In genomic region chr11:57231539-57232253, GRCh38 we compare ENCODE assay signal across 17 cellular contexts. TPM values are rescaled to one million over a fixed set of nuclear protein-coding genes. Genes with fewer than 3 reads are reported as not detected.
DNase-seq lines count a peak whose midpoint lies in the region; ATAC-seq and TF ChIP-seq lines count a peak whose summit lies in the region.
"Had no signal": no experiment of that assay in that cellular context is flagged by ENCODE, and none has a peak within 500 bp of the region (broad histone marks: within the 10 kb centered on the region; RNA-seq: fewer than 3 reads in every experiment).

No MANE protein-coding gene starts in this region.

- no peak overlapping the region for H3K4me3 Mint-ChIP-seq in mesothelial cell of epicardium

- H3K27ac ChIP-seq in heart right ventricle = peak overlapping the region in 6 of 10 donors; percentile 58 to 76 (median 67)
- peak overlapping the region; percentile 5 for H3K27ac ChIP-seq in subcutaneous abdominal adipose tissue (ENCODE audit: low read depth, low read length)
- H3K27ac ChIP-seq: GM23248 had no signal

- H3K9ac ChIP-seq in adipocyte (ENCODE audit: low read length) (peak overlapping the region; percentile 2), subcutaneous abdominal adipose tissue (ENCODE audit: low read length in 5 of 5) (no peak overlapping the region)
- H3K9ac ChIP-seq: GM23248 had no signal

- WGBS in heart right ventricle, 2 donors = 25 to 39% methylated on average over 3 of the region's 3 CpGs

- H3K27me3 Mint-ChIP-seq in mesothelial cell of epicardium (ENCODE audit: low read depth) = peaks cover 39% of the 10 kb centered on the region

- no peak overlapping the region for H3K4me3 ChIP-seq in heart right ventricle
- peak overlapping the region; percentile 59 for H3K4me3 ChIP-seq in adipocyte (ENCODE audit: low read length)
- H3K4me3 ChIP-seq in subcutaneous abdominal adipose tissue (ENCODE audit: low read depth in 1 of 5, low read length in 5 of 5) = no peak overlapping the region
- H3K4me3 ChIP-seq: GM23248, MG63 had no signal

- peaks cover 36% of the 10 kb centered on the region for H3K4me1 Mint-ChIP-seq in mesothelial cell of epicardium

- H3K9me3 ChIP-seq in heart right ventricle (no peaks in the 10 kb centered on the region), adipocyte (ENCODE audit: control insufficient read depth, low read length) (no peaks in the 10 kb centered on the region), subcutaneous abdominal adipose tissue (ENCODE audit: control insufficient read depth in 5 of 5, low read length in 5 of 5) (no peaks in the 10 kb centered on the region)
- H3K9me3 ChIP-seq: MG63 had no signal

- ATAC-seq in heart right ventricle (peak in 1 of 8 donors; percentile 12), GM18858 (IDR thresholded peaks at IDR 0.05; ENCODE audit: unreplicated experiment) (no peak)

- H3K27me3 ChIP-seq in heart right ventricle = peaks cover 0 to 53% (median 19%) of the 10 kb centered on the region in 7 donors
- H3K27me3 ChIP-seq in adipocyte (replicated peaks; ENCODE audit: control insufficient read depth, insufficient read depth, low read length) = peaks cover 37% of the 10 kb centered on the region
- peaks cover 8 to 23% (median 18%) of the 10 kb centered on the region in 5 donors for H3K27me3 ChIP-seq in subcutaneous abdominal adipose tissue (ENCODE audit: control insufficient read depth in 5 of 5, insufficient read depth in 4 of 5, low read length in 5 of 5)

- intact Hi-C loops in heart right ventricle (cut with DNase I) = no loop called here
- intact Hi-C loops in cardiac septum (cut with DNase I) = loop anchor here (2.0 kb wide), 1 partner anchor 29 kb away; no protein-coding TSS in a partner anchor

- no peaks in the 10 kb centered on the region for H3K36me3 Mint-ChIP-seq in mesothelial cell of epicardium

- DNase-seq in heart right ventricle = no peak
- no peak for DNase-seq in cardiac septum (ENCODE audit: low spot score)
- no peak for DNase-seq in adipocyte (ENCODE audit: low read depth)
- no peak for DNase-seq in mesothelial cell of epicardium (ENCODE audit: low spot score in 2 of 2, unreplicated experiment in 2 of 2)
- no peak for DNase-seq in activated CD4-positive, alpha-beta T cell treated with anti-CD3 and anti-CD28 coated beads for 1 hour
- DNase-seq in activated naive CD4-positive, alpha-beta T cell treated with anti-CD3 and anti-CD28 coated beads, Interleukin-2, amount 50 U/mL, for 16 hours = no peak
- DNase-seq: 8988T, DND-41, GM23248, MG63, NCI-H1105, NCI-H1694 treated with DMSO at 0.1 percent for 48 hours, NCI-H2107, NCI-H2227 treated with DMSO at 0.1 percent for 48 hours, NCI-H524 had no signal

- no peaks in the 10 kb centered on the region for H3K36me3 ChIP-seq in heart right ventricle
- H3K36me3 ChIP-seq in adipocyte (ENCODE audit: control insufficient read depth, insufficient read depth, low read length, severe bottlenecking) = no peaks in the 10 kb centered on the region
- H3K36me3 ChIP-seq in subcutaneous abdominal adipose tissue (ENCODE audit: control insufficient read depth in 5 of 5, insufficient read depth in 5 of 5, low read length in 5 of 5) = no peaks in the 10 kb centered on the region
- H3K36me3 ChIP-seq: MG63 had no signal

- H3K27ac Mint-ChIP-seq in mesothelial cell of epicardium = peak overlapping the region; percentile 48

- H3K9me3 Mint-ChIP-seq in mesothelial cell of epicardium = no peaks in the 10 kb centered on the region

- peaks cover 3 to 56% (median 35%) of the 10 kb centered on the region in 9 donors for H3K4me1 ChIP-seq in heart right ventricle
- peaks cover 21% of the 10 kb centered on the region for H3K4me1 ChIP-seq in adipocyte (ENCODE audit: control insufficient read depth, insufficient read depth, low read length)
- H3K4me1 ChIP-seq in subcutaneous abdominal adipose tissue (ENCODE audit: control insufficient read depth in 5 of 5, insufficient read depth in 5 of 5, low read length in 5 of 5) = peaks cover 5 to 46% (median 15%) of the 10 kb centered on the region in 5 donors

- TF ChIP-seq CTCF in heart right ventricle (IDR thresholded peaks at IDR 0.05) = no peak
- no peak for TF ChIP-seq CTCF in mesothelial cell of epicardium (IDR thresholded peaks at IDR 0.05; ENCODE audit: unreplicated experiment)

RNA-seq across cellular contexts. Expression of gene APLNR, which starts 5.4 kb away (rescaled TPM):
- total RNA-seq in heart right ventricle = 10 to 100 TPM in 7 of 10 donors, 1 to 10 TPM in 3; 7.5 to 39.3 (median 13.9) TPM
- 1 to 10 TPM; 2.0 to 7.2 TPM for polyA plus RNA-seq in heart right ventricle
- total RNA-seq in cardiac septum = 16.6 TPM
- total RNA-seq in mesothelial cell of epicardium = 3.1 to 3.4 TPM (median 3.1 TPM) in 3 replicates
- total RNA-seq: GM23248 had no signal

RNA-seq across cellular contexts. Expression of gene LRRC55, which starts 49.9 kb away (rescaled TPM):
- total RNA-seq in heart right ventricle = under 1 TPM in 9 of 10 donors, not detected in 1; 0.05 to 0.53 (median 0.29) TPM
- under 1 TPM; 0.04 to 0.07 TPM for polyA plus RNA-seq in heart right ventricle
- 0.13 TPM for total RNA-seq in cardiac septum
- 11.5 to 14.7 TPM (median 13.2 TPM) in 3 replicates for total RNA-seq in mesothelial cell of epicardium
- total RNA-seq: GM23248 had no signal
- polyA plus RNA-seq: GM23248 had no signal
